Comparison of ENCODE assay signal across 36 cellular contexts in the genomic region with DNA sequence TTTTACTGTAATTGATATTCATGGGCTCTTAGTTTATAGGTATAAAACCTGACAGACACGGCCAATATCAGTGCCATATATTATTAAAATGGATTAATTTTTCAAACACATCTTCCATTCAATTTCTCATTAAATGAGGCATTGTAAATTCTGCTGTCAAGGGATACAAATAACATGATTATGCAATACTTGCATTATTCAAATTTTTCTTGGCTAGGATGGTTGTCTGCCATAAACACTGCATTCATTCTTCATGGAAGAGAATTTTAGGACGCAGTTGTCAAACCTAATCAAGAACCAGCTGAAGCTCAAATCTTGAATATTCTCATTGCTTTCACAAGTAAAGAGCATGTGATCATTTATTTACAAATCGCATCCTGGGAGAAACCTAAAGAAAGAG.
"Had no signal": no experiment of that assay in that cellular context is flagged by ENCODE, and none has a peak within 500 bp of the region (broad histone marks: within the 10 kb centered on the region; RNA-seq: fewer than 3 reads in every experiment).

No MANE protein-coding gene starts in this region.

- H3K9me3 ChIP-seq: SJCRH30 had no signal

- H3K4me2 ChIP-seq: PC-9 had no signal

- H3K4me3 ChIP-seq: cardiac muscle cell, PC-9, SJCRH30, SK-N-MC had no signal

- ATAC-seq: activated CD8-positive, alpha-beta memory T cell treated with anti-CD3 and anti-CD28 coated beads, Interleukin-2, amount 10 ng/mL, durations not matched to agents 7 days and 5 days; activated naive CD8-positive, alpha-beta T cell treated with anti-CD3 and anti-CD28 coated beads, Interleukin-2, amount 50 U/mL, for 24 hours had no signal

- H3K9me3 Mint-ChIP-seq: activated CD4-positive, alpha-beta memory T cell treated with anti-CD3 and anti-CD28 coated beads, Interleukin-2, amount 10 ng/mL, durations not matched to agents 7 days and 5 days; activated naive CD4-positive, alpha-beta T cell treated with anti-CD3 and anti-CD28 coated beads, Interleukin-2, amount 10 ng/mL, durations not matched to agents 7 days and 5 days; activated naive CD8-positive, alpha-beta T cell treated with anti-CD3 and anti-CD28 coated beads, Interleukin-2, amount 50 U/mL, for 24 hours; central memory CD8-positive, alpha-beta T cell had no signal

- H3K27me3 ChIP-seq: brain microvascular endothelial cell, cardiac muscle cell, SJCRH30 had no signal

- H3K4me3 Mint-ChIP-seq: activated CD4-positive, alpha-beta memory T cell treated with anti-CD3 and anti-CD28 coated beads, Interleukin-2, amount 10 ng/mL, durations not matched to agents 7 days and 5 days; activated CD8-positive, alpha-beta memory T cell treated with anti-CD3 and anti-CD28 coated beads, Interleukin-2, amount 10 ng/mL, durations not matched to agents 7 days and 5 days; activated naive CD4-positive, alpha-beta T cell treated with anti-CD3 and anti-CD28 coated beads, Interleukin-2, amount 10 ng/mL, durations not matched to agents 7 days and 5 days; activated naive CD8-positive, alpha-beta T cell; activated naive CD8-positive, alpha-beta T cell treated with anti-CD3 and anti-CD28 coated beads, Interleukin-2, amount 50 U/mL, for 24 hours; central memory CD8-positive, alpha-beta T cell had no signal

- H3K4me1 Mint-ChIP-seq: activated CD4-positive, alpha-beta memory T cell treated with anti-CD3 and anti-CD28 coated beads, Interleukin-2, amount 10 ng/mL, durations not matched to agents 7 days and 5 days; activated CD8-positive, alpha-beta memory T cell treated with anti-CD3 and anti-CD28 coated beads, Interleukin-2, amount 10 ng/mL, durations not matched to agents 7 days and 5 days; activated naive CD4-positive, alpha-beta T cell treated with anti-CD3 and anti-CD28 coated beads, Interleukin-2, amount 10 ng/mL, durations not matched to agents 7 days and 5 days; activated naive CD8-positive, alpha-beta T cell treated with anti-CD3 and anti-CD28 coated beads, Interleukin-2, amount 50 U/mL, for 24 hours; central memory CD8-positive, alpha-beta T cell had no signal

- DNase-seq: activated CD4-positive, alpha-beta memory T cell treated with anti-CD3 and anti-CD28 coated beads, Interleukin-2, amount 10 ng/mL, durations not matched to agents 7 days and 5 days; activated CD4-positive, alpha-beta T cell treated with anti-CD3 and anti-CD28 coated beads for 1 hour; activated CD4-positive, alpha-beta T cell treated with anti-CD3 and anti-CD28 coated beads for 48 hours; activated CD4-positive, CD25-positive, alpha-beta regulatory T cell; activated CD8-positive, alpha-beta memory T cell treated with anti-CD3 and anti-CD28 coated beads for 24 hours; activated CD8-positive, alpha-beta memory T cell treated with anti-CD3 and anti-CD28 coated beads, Interleukin-2, amount 10 ng/mL, durations not matched to agents 7 days and 5 days; activated CD8-positive, alpha-beta memory T cell treated with anti-CD3 and anti-CD28 coated beads, Interleukin-2, amount 50 U/mL, for 48 hours; activated effector memory CD4-positive, alpha-beta T cell treated with Interleukin-2 at 50 U/mL for 16 hours; activated naive CD4-positive, alpha-beta T cell treated with anti-CD3 and anti-CD28 coated beads, Interleukin-2, amount 10 ng/mL, durations not matched to agents 7 days and 5 days; activated naive CD8-positive, alpha-beta T cell treated with anti-CD3 and anti-CD28 coated beads, Interleukin-2, amount 50 U/mL, for 24 hours; activated T-cell treated with anti-CD3 and anti-CD28 coated beads, Interleukin-2, amount 50 U/mL, for 48 hours; anterior cingulate cortex; brain microvascular endothelial cell; Kasumi-1; KG1; MM.1S; MV-4-11; NCI-H1092; NCI-H1436 treated with DMSO at 0.1 percent for 48 hours; NCI-H1694 treated with DMSO at 0.1 percent for 48 hours; NCI-H2029; NCI-H345; NCI-H524 treated with DMSO at 0.1 percent for 48 hours; NCI-H748 treated with DMSO at 0.1 percent for 48 hours; NK-92 treated with Interleukin-12 subunit alpha and Interleukin-12 subunit beta, amount 100 ng/mL, for 24 hours; PC-9; SHP77; SJCRH30; T1000; WERI-Rb-1 had no signal

- H3K27ac Mint-ChIP-seq: activated CD4-positive, alpha-beta memory T cell treated with anti-CD3 and anti-CD28 coated beads, Interleukin-2, amount 10 ng/mL, durations not matched to agents 7 days and 5 days; activated CD8-positive, alpha-beta memory T cell treated with anti-CD3 and anti-CD28 coated beads, Interleukin-2, amount 10 ng/mL, durations not matched to agents 7 days and 5 days; activated naive CD4-positive, alpha-beta T cell treated with anti-CD3 and anti-CD28 coated beads, Interleukin-2, amount 10 ng/mL, durations not matched to agents 7 days and 5 days; activated naive CD8-positive, alpha-beta T cell; activated naive CD8-positive, alpha-beta T cell treated with anti-CD3 and anti-CD28 coated beads, Interleukin-2, amount 50 U/mL, for 24 hours had no signal

- H3K36me3 ChIP-seq: brain microvascular endothelial cell, cardiac muscle cell, SJCRH30, WERI-Rb-1 had no signal

- H2AFZ ChIP-seq: PC-9 had no signal

- FAIRE-seq: RCC 7860 had no signal

- H3K27me3 Mint-ChIP-seq: activated CD4-positive, alpha-beta memory T cell treated with anti-CD3 and anti-CD28 coated beads, Interleukin-2, amount 10 ng/mL, durations not matched to agents 7 days and 5 days; activated CD8-positive, alpha-beta memory T cell treated with anti-CD3 and anti-CD28 coated beads, Interleukin-2, amount 10 ng/mL, durations not matched to agents 7 days and 5 days; activated naive CD4-positive, alpha-beta T cell treated with anti-CD3 and anti-CD28 coated beads, Interleukin-2, amount 10 ng/mL, durations not matched to agents 7 days and 5 days; activated naive CD8-positive, alpha-beta T cell treated with anti-CD3 and anti-CD28 coated beads, Interleukin-2, amount 50 U/mL, for 24 hours; central memory CD8-positive, alpha-beta T cell had no signal

- H3K36me3 Mint-ChIP-seq: activated CD8-positive, alpha-beta memory T cell treated with anti-CD3 and anti-CD28 coated beads, Interleukin-2, amount 10 ng/mL, durations not matched to agents 7 days and 5 days; activated naive CD4-positive, alpha-beta T cell treated with anti-CD3 and anti-CD28 coated beads, Interleukin-2, amount 10 ng/mL, durations not matched to agents 7 days and 5 days; activated naive CD8-positive, alpha-beta T cell had no signal

- H3K27ac ChIP-seq: brain microvascular endothelial cell, cardiac muscle cell, PC-9, RWPE1, SJCRH30, SK-N-MC, WERI-Rb-1 had no signal
